Comparison of ENCODE assay signal across 12 cellular contexts in genomic region chr11:69138265-69138664, GRCh38. TPM values are rescaled to one million over a fixed set of nuclear protein-coding genes. Genes with fewer than 3 reads are reported as not detected.
A peak's percentile ranks its signal among the peaks of the same experiment; 100 is the strongest.
DNase-seq lines count a peak whose midpoint lies in the region; ATAC-seq and TF ChIP-seq lines count a peak whose summit lies in the region.
"Had no signal": no experiment of that assay in that cellular context is flagged by ENCODE, and none has a peak within 500 bp of the region (broad histone marks: within the 10 kb centered on the region; RNA-seq: fewer than 3 reads in every experiment).

No MANE protein-coding gene starts in this region.

- no peak overlapping the region for H3K4me2 ChIP-seq in mammary epithelial cell (ENCODE audit: insufficient read depth, low read depth, low read length)
- no peak overlapping the region for H3K4me2 ChIP-seq in mesenchymal stem cell (ENCODE audit: low read length, poor library complexity, severe bottlenecking)

- no TSS peak for BruUV-seq in mammary epithelial cell (replicated peaks; lab: Mats Ljungman, UMichigan)

- no peak overlapping the region for H3K23ac ChIP-seq in mesenchymal stem cell (ENCODE audit: low read length in 2 of 2)

- no peak overlapping the region for H2AK5ac ChIP-seq in mesenchymal stem cell (ENCODE audit: low read length, severe bottlenecking)

- intact Hi-C loops in mammary epithelial cell (cut with micrococcal nuclease) (no loop called here), lower leg skin (cut with DNase I; ENCODE audit: low total_unique reads) (no loop called here)

- H3K9me3 Mint-ChIP-seq in WTC11 = peaks cover 17% of the 10 kb centered on the region

- ATAC-seq in HG02642 (IDR thresholded peaks at IDR 0.05; ENCODE audit: poor library complexity, unreplicated experiment) (no peak), WTC11 (no peak), HG03565 (IDR thresholded peaks at IDR 0.05; ENCODE audit: unreplicated experiment) (no peak)
- ATAC-seq: activated naive CD4-positive, alpha-beta T cell treated with anti-CD3 and anti-CD28 coated beads, Interleukin-2, amount 50 U/mL, for 72 hours; Panc1 had no signal

- no peak overlapping the region for H4K8ac ChIP-seq in mesenchymal stem cell (ENCODE audit: low read length)

- in situ Hi-C loops in mammary epithelial cell (cut with MboI; ENCODE audit: low sequenced_read_pairs in 2 of 2) = no loop called here

- DNase-seq in AG10803 (ENCODE audit: low read depth) (peak; percentile 73), LHCN-M2 (ENCODE audit: low read depth) (peak; percentile 72), mammary epithelial cell (peak; percentile 96), mesenchymal stem cell (peak; percentile 54), lower leg skin (ENCODE audit: low spot score in 2 of 2) (no peak), WTC11 (ENCODE audit: low spot score) (no peak)
- DNase-seq: DMS53, nucleus accumbens had no signal

- H3K36me3 Mint-ChIP-seq in WTC11 = peaks cover 9% of the 10 kb centered on the region

- H3K4me1 ChIP-seq in mammary epithelial cell (ENCODE audit: insufficient read depth, low read length) (peaks cover 20% of the 10 kb centered on the region), mesenchymal stem cell (ENCODE audit: control insufficient read depth, insufficient read depth, low read depth, low read length) (peaks cover 8% of the 10 kb centered on the region)

- H2AFZ ChIP-seq in mammary epithelial cell (ENCODE audit: low read depth, low read length) = peak overlapping the region; percentile 33
- no peak overlapping the region for H2AFZ ChIP-seq in mesenchymal stem cell (ENCODE audit: low read depth, low read length)

- H3K9ac ChIP-seq in mammary epithelial cell (ENCODE audit: insufficient read depth, low read length) (no peak overlapping the region), mesenchymal stem cell (ENCODE audit: low read length) (no peak overlapping the region)

- TF ChIP-seq CTCF in AG10803 (conservative IDR thresholded peaks at IDR 0.05; ENCODE audit: low read length) (no peak), mammary epithelial cell (conservative IDR thresholded peaks at IDR 0.05 in 1 of 2, IDR thresholded peaks at IDR 0.05 in 1 of 2; ENCODE audit: extremely low read depth in 1 of 2, insufficient read depth in 1 of 2, low read depth in 1 of 2, low read length in 2 of 2) (no peak), lower leg skin (IDR thresholded peaks at IDR 0.05) (no peak), WTC11 (IDR thresholded peaks at IDR 0.05) (no peak)

- 18% methylated on average over 3 of the region's 3 CpGs for WGBS in mammary epithelial cell (ENCODE audit: low coverage, missing lambda C conversion rate)
- 38% methylated on average over 2 of the region's 3 CpGs for WGBS in mesenchymal stem cell
- WGBS in lower leg skin, 2 donors = 57 to 59% methylated on average over 3 of the region's 3 CpGs

- H3K4ac ChIP-seq in mesenchymal stem cell (ENCODE audit: low read depth in 1 of 2, low read length in 2 of 2) = no peak overlapping the region

- no peak for TF ChIP-seq POLR2A in lower leg skin (IDR thresholded peaks at IDR 0.05)

- H3K79me1 ChIP-seq in mesenchymal stem cell (replicated peaks; ENCODE audit: low read length, poor library complexity, severe bottlenecking) = no peaks in the 10 kb centered on the region

- H3K27me3 Mint-ChIP-seq in WTC11 (ENCODE audit: low read depth) = peaks cover 3% of the 10 kb centered on the region; the same call in 1 of the 2 replicates

- no peak overlapping the region for H3K18ac ChIP-seq in mesenchymal stem cell (ENCODE audit: low read depth in 1 of 2, low read length in 2 of 2)

- no peak overlapping the region for H3K4me3 ChIP-seq in AG10803 (ENCODE audit: low read length)
- H3K4me3 ChIP-seq in mammary epithelial cell (replicated peaks in 1 of 3; ENCODE audit: insufficient read depth in 1 of 3, low read depth in 2 of 3, low read length in 3 of 3) = no peak overlapping the region
- H3K4me3 ChIP-seq in mesenchymal stem cell (ENCODE audit: insufficient read depth in 1 of 2, low read depth in 1 of 2, low read length in 2 of 2) = no peak overlapping the region
- no peak overlapping the region for H3K4me3 ChIP-seq in lower leg skin (ENCODE audit: low read depth, poor library complexity, severe bottlenecking)

- H3K27me3 ChIP-seq in mammary epithelial cell (ENCODE audit: insufficient read depth, low read length) (no peaks in the 10 kb centered on the region), mesenchymal stem cell (ENCODE audit: control insufficient read depth in 1 of 2, insufficient read depth in 1 of 2, low read length in 2 of 2) (peaks cover 0 to 47% of the 10 kb centered on the region in 2 experiments)

- no peaks in the 10 kb centered on the region for H3K4me1 Mint-ChIP-seq in WTC11

- dilution Hi-C loops in mammary epithelial cell (cut with HindIII; ENCODE audit: low sequenced_read_pairs) = loop anchor here (5.0 kb wide), 1 partner anchor 94 kb away; no protein-coding TSS in a partner anchor

- H2BK12ac ChIP-seq in mesenchymal stem cell (ENCODE audit: low read length in 2 of 2) = no peak overlapping the region

- H3K79me2 ChIP-seq in mammary epithelial cell (ENCODE audit: insufficient read depth, low read length) = no peaks in the 10 kb centered on the region

- no peak overlapping the region for H3K14ac ChIP-seq in mesenchymal stem cell (ENCODE audit: low read length in 2 of 2)

- H3K4me3 Mint-ChIP-seq in WTC11 = no peak overlapping the region

- no peak overlapping the region for H3K27ac Mint-ChIP-seq in WTC11
- H3K27ac Mint-ChIP-seq: activated naive CD4-positive, alpha-beta T cell treated with anti-CD3 and anti-CD28 coated beads, Interleukin-2, amount 50 U/mL, for 72 hours had no signal

- H3K36me3 ChIP-seq in mammary epithelial cell (ENCODE audit: insufficient read depth, low read length) = no peaks in the 10 kb centered on the region
- H3K36me3 ChIP-seq in mesenchymal stem cell (ENCODE audit: control insufficient read depth in 1 of 2, insufficient read depth in 2 of 2, low read depth in 1 of 2, low read length in 2 of 2) = no peaks in the 10 kb centered on the region

- H4K91ac ChIP-seq in mesenchymal stem cell (ENCODE audit: low read length) = no peak overlapping the region

- peak overlapping the region; percentile 61 for H3K27ac ChIP-seq in mammary epithelial cell (ENCODE audit: insufficient read depth, low read depth, low read length)
- no peak overlapping the region for H3K27ac ChIP-seq in mesenchymal stem cell (ENCODE audit: low read length, poor library complexity, severe bottlenecking)

- H2BK15ac ChIP-seq in mesenchymal stem cell (ENCODE audit: low read depth, poor library complexity, severe bottlenecking) = no peak overlapping the region

- no peak overlapping the region for H2BK120ac ChIP-seq in mesenchymal stem cell (ENCODE audit: low read depth, low read length)

- H3K9me3 ChIP-seq in mammary epithelial cell (replicated peaks; ENCODE audit: insufficient read depth, low read length) (peaks cover 2% of the 10 kb centered on the region), mesenchymal stem cell (ENCODE audit: control insufficient read depth, low read length) (peaks cover 18% of the 10 kb centered on the region)

- CTCF ChIA-PET in mammary epithelial cell (lab: Charles Lee; ENCODE audit: low non-redundant PET) (no interaction called here), WTC11 (lab: Charles Lee) (no interaction called here)

- H2BK5ac ChIP-seq in mesenchymal stem cell (ENCODE audit: low read depth, low read length, poor library complexity, severe bottlenecking) = no peak overlapping the region

- POLR2A ChIA-PET in WTC11 (lab: Charles Lee) = no interaction called here

- no peaks in the 10 kb centered on the region for H4K20me1 ChIP-seq in mammary epithelial cell (ENCODE audit: insufficient read depth, low read length)

TF ChIP-seq in WTC11, 78 proteins besides CTCF, POLR2A, EP300 and RAD21 (continues in another document):
- no peak for TF ChIP-seq RORB (CRISPR knock-in tag; IDR thresholded peaks at IDR 0.05)
- no peak for TF ChIP-seq USF2 (CRISPR knock-in tag; IDR thresholded peaks at IDR 0.05)
- no peak for TF ChIP-seq ZNF281 (CRISPR knock-in tag; IDR thresholded peaks at IDR 0.05)
- no peak for TF ChIP-seq SMAD3 (CRISPR knock-in tag; IDR thresholded peaks at IDR 0.05; ENCODE audit: borderline replicate concordance)
- no peak for TF ChIP-seq ZNF138 (CRISPR knock-in tag; conservative IDR thresholded peaks at IDR 0.05)
- no peak for TF ChIP-seq MXD4 (CRISPR knock-in tag; IDR thresholded peaks at IDR 0.05; ENCODE audit: borderline replicate concordance)

RNA-seq across cellular contexts. Expression of gene SMIM38, which starts 17.5 kb away (rescaled TPM):
- total RNA-seq in LHCN-M2 (2014; rRNA removed) = not detected in 2 replicates
- not detected for polyA plus RNA-seq in LHCN-M2 (2012)
- total RNA-seq in mammary epithelial cell = under 1 TPM in 1 of 2 donors, not detected in 1; 0.50 TPM
- polyA plus RNA-seq in mammary epithelial cell = not detected
- polyA minus RNA-seq in mammary epithelial cell = not detected
- polyA plus RNA-seq in mesenchymal stem cell (2013, experiment 1 of 2) = 0.03 TPM
- 0.01 TPM for polyA plus RNA-seq in mesenchymal stem cell (2013, experiment 2 of 2)
- 1 to 10 TPM in 2 of 4 donors, under 1 TPM in 2; 0.13 to 1.8 (median 0.98) TPM for total RNA-seq in lower leg skin
- 0.39 to 1.4 TPM (median 0.98 TPM) in 3 replicates for total RNA-seq in WTC11 (2021)

Comparison
In these comparisons a context has a peak if more than half of its experiments do, and no peak if none do; other contexts are left out.
1. DNase-seq: peak in AG10803 (single experiment), LHCN-M2 (single experiment), mammary epithelial cell (single experiment) and mesenchymal stem cell (single experiment); none in lower leg skin (0 of 2) and WTC11 (single experiment).